ENCODE assay signal across 14 cellular contexts in genomic region chr11:58503361-58503856, GRCh38.
DNase-seq lines count a peak whose midpoint lies in the region; ATAC-seq and TF ChIP-seq lines count a peak whose summit lies in the region.
"Had no signal": no experiment of that assay in that cellular context is flagged by ENCODE, and none has a peak within 500 bp of the region (broad histone marks: within the 10 kb centered on the region; RNA-seq: fewer than 3 reads in every experiment).

No MANE protein-coding gene starts in this region.

- TF ChIP-seq CTCF in GM06990 (IDR thresholded peaks at IDR 0.05; ENCODE audit: insufficient read depth, low read length, poor library complexity, severe bottlenecking): no peak

- H3K36me3 ChIP-seq in GM06990 (ENCODE audit: control insufficient read depth, insufficient read depth, low read length): no peaks in the 10 kb centered on the region; the same call in none of the 2 replicates
- H3K36me3 ChIP-seq: lower lobe of right lung, prostate gland, uterus had no signal

- no peaks in the 10 kb centered on the region for H3K27me3 ChIP-seq in GM06990 (replicated peaks; ENCODE audit: control insufficient read depth, insufficient read depth, low read length)
- H3K27me3 ChIP-seq: foreskin keratinocyte, uterus had no signal

- DNase-seq in GM06990 (ENCODE audit: extremely low read depth, insufficient read length) (peak; percentile 17), D341Med (ENCODE audit: low spot score) (no peak), NCI-H524 treated with DMSO at 0.1 percent for 48 hours (lab: John Stamatoyannopoulos, UW) (no peak), GM03348 (ENCODE audit: low spot score) (no peak), inferior parietal cortex (ENCODE audit: extremely low spot score) (no peak)
- DNase-seq: ACHN; activated CD8-positive, alpha-beta memory T cell treated with anti-CD3 and anti-CD28 coated beads, Interleukin-2, amount 50 U/mL, for 48 hours; foreskin keratinocyte; lower lobe of right lung; uterus had no signal

- no peak overlapping the region for H3K4me3 ChIP-seq in GM06990 (replicated peaks; ENCODE audit: low read depth, low read length)
- H3K4me3 ChIP-seq: lower lobe of right lung, prostate gland, uterus had no signal

- ATAC-seq in GM19328 (IDR thresholded peaks at IDR 0.05; ENCODE audit: unreplicated experiment) (peak; percentile 87), HG02759 (IDR thresholded peaks at IDR 0.05; ENCODE audit: unreplicated experiment) (peak; percentile 89), HG03469 (IDR thresholded peaks at IDR 0.05; ENCODE audit: unreplicated experiment) (peak; percentile 93)
- ATAC-seq: foreskin keratinocyte, lower lobe of right lung had no signal
